In genomic region chr20:12882832-12883506, GRCh38 we compare ENCODE assay signal across 22 cellular contexts.
A peak's percentile ranks its signal among the peaks of the same experiment; 100 is the strongest.
DNase-seq lines count a peak whose midpoint lies in the region; ATAC-seq, FAIRE-seq and TF ChIP-seq lines count a peak whose summit lies in the region.
"Had no signal": no experiment of that assay in that cellular context is flagged by ENCODE, and none has a peak within 500 bp of the region (broad histone marks: within the 10 kb centered on the region; RNA-seq: fewer than 3 reads in every experiment).

No MANE protein-coding gene starts in this region.

- no peaks in the 10 kb centered on the region for H3K79me2 ChIP-seq in astrocyte (ENCODE audit: insufficient read depth, low read length)

- CTCF ChIA-PET in activated CD4-positive, alpha-beta T cell treated with anti-CD3 and anti-CD28 coated beads for 36 hours (lab: Charles Lee), result interaction anchor here (0.6 kb wide), 1 partner anchor 228 kb away, joined by 3 read pairs; no protein-coding TSS in a partner anchor

- no peak overlapping the region for H3K4me2 ChIP-seq in astrocyte (ENCODE audit: low read length)

- H3K9me3 Mint-ChIP-seq in astrocyte (ENCODE audit: unreplicated experiment), result no peaks in the 10 kb centered on the region
- H3K9me3 Mint-ChIP-seq in activated CD4-positive, alpha-beta T cell treated with anti-CD3 and anti-CD28 coated beads for 36 hours (ENCODE audit: low read depth), result no peaks in the 10 kb centered on the region
- H3K9me3 Mint-ChIP-seq: activated CD4-positive, alpha-beta T cell treated with anti-CD3 and anti-CD28 coated beads, Interleukin-2, amount 10 ng/mL, durations not matched to agents 24 days and 14 days; activated naive CD8-positive, alpha-beta T cell treated with anti-CD3 and anti-CD28 coated beads for 36 hours; activated T-cell treated with anti-CD3 and anti-CD28 coated beads, Interleukin-2, amount 50 U/mL, for 24 hours; T-helper 2 cell treated with Interferon-gamma antibody and Interleukin-4, amounts not matched to agents 5 μg/mL and 100 μg/mL, for 36 hours had no signal

- peak in 3 of 4 donors; percentile 54 to 73 (median 69) for ATAC-seq in heart left ventricle
- ATAC-seq in Right ventricle myocardium superior (ENCODE audit: poor library complexity), result no peak
- ATAC-seq in activated CD4-positive, alpha-beta T cell treated with anti-CD3 and anti-CD28 coated beads for 36 hours, result no peak
- ATAC-seq in GM18520 (IDR thresholded peaks at IDR 0.05; ENCODE audit: unreplicated experiment), result no peak
- ATAC-seq: stimulated activated naive B cell treated with anti-CD40 and anti-IgM and Interleukin-4, amounts not matched to agents 10 μg/mL and 1 μg/mL and 100 μg/mL, for 72 hours had no signal

- TF ChIP-seq CTCF in heart left ventricle (IDR thresholded peaks at IDR 0.05), result no peak
- TF ChIP-seq CTCF in astrocyte (IDR thresholded peaks at IDR 0.05; ENCODE audit: insufficient read depth, low read depth, low read length), result no peak

- no peak overlapping the region for H2AFZ ChIP-seq in astrocyte (ENCODE audit: low read depth, low read length)

- H3K9me3 ChIP-seq in heart left ventricle, result no peaks in the 10 kb centered on the region
- no peaks in the 10 kb centered on the region for H3K9me3 ChIP-seq in astrocyte (ENCODE audit: insufficient read depth, low read depth, low read length)
- H3K9me3 ChIP-seq in SJCRH30 (replicated peaks), result no peaks in the 10 kb centered on the region
- H3K9me3 ChIP-seq: spleen, upper lobe of left lung had no signal

- no peak overlapping the region for H3K27ac ChIP-seq in heart left ventricle
- H3K27ac ChIP-seq in astrocyte (ENCODE audit: low read depth, low read length), result no peak overlapping the region
- no peak overlapping the region for H3K27ac ChIP-seq in SJCRH30
- H3K27ac ChIP-seq: spleen, upper lobe of left lung had no signal

- H3K27me3 ChIP-seq in heart left ventricle, result peaks cover 0 to 5% (median 0%) of the 10 kb centered on the region in 9 donors
- H3K27me3 ChIP-seq in astrocyte (ENCODE audit: insufficient read depth, low read length), result peaks cover 2% of the 10 kb centered on the region
- H3K27me3 ChIP-seq in SJCRH30, result no peaks in the 10 kb centered on the region
- H3K27me3 ChIP-seq: spleen, upper lobe of left lung had no signal

- FAIRE-seq in astrocyte (lab: Jason Lieb, UNC), result no peak

- peaks cover 11% of the 10 kb centered on the region for H3K4me1 Mint-ChIP-seq in astrocyte (ENCODE audit: low read depth, unreplicated experiment)
- no peaks in the 10 kb centered on the region for H3K4me1 Mint-ChIP-seq in activated CD4-positive, alpha-beta T cell treated with anti-CD3 and anti-CD28 coated beads for 36 hours
- H3K4me1 Mint-ChIP-seq: activated CD4-positive, alpha-beta T cell treated with anti-CD3 and anti-CD28 coated beads, Interleukin-2, amount 10 ng/mL, durations not matched to agents 24 days and 14 days; activated naive CD8-positive, alpha-beta T cell treated with anti-CD3 and anti-CD28 coated beads for 36 hours; stimulated activated naive B cell treated with anti-CD40 and anti-IgM and Interleukin-4, amounts not matched to agents 10 μg/mL and 1 μg/mL and 100 μg/mL, for 72 hours had no signal

- POLR2A ChIA-PET in activated CD4-positive, alpha-beta T cell treated with anti-CD3 and anti-CD28 coated beads for 36 hours (lab: Charles Lee), result no interaction called here

- no peaks in the 10 kb centered on the region for H3K36me3 Mint-ChIP-seq in astrocyte (ENCODE audit: low read depth, unreplicated experiment)
- H3K36me3 Mint-ChIP-seq in activated CD4-positive, alpha-beta T cell treated with anti-CD3 and anti-CD28 coated beads for 36 hours (ENCODE audit: low read depth), result no peaks in the 10 kb centered on the region
- H3K36me3 Mint-ChIP-seq: activated naive CD8-positive, alpha-beta T cell treated with anti-CD3 and anti-CD28 coated beads for 36 hours; stimulated activated naive B cell treated with anti-CD40 and anti-IgM and Interleukin-4, amounts not matched to agents 10 μg/mL and 1 μg/mL and 100 μg/mL, for 72 hours had no signal

- intact Hi-C loops in heart left ventricle (cut with DNase I), result no loop called here
- intact Hi-C loops in Right ventricle myocardium superior (cut with DNase I), result no loop called here
- intact Hi-C loops in activated CD4-positive, alpha-beta T cell treated with anti-CD3 and anti-CD28 coated beads for 36 hours (cut with DNase I, micrococcal nuclease), result no loop called here

- no peak for TF ChIP-seq POLR2A in heart left ventricle (IDR thresholded peaks at IDR 0.05)

- H3K4me1 ChIP-seq in heart left ventricle (no peaks in the 10 kb centered on the region), astrocyte (ENCODE audit: insufficient read depth, low read length) (no peaks in the 10 kb centered on the region), SJCRH30 (no peaks in the 10 kb centered on the region)
- H3K4me1 ChIP-seq: spleen, upper lobe of left lung had no signal

- no peak overlapping the region for H3K9ac ChIP-seq in astrocyte (ENCODE audit: low read length)

- no peaks in the 10 kb centered on the region for H3K27me3 Mint-ChIP-seq in astrocyte (ENCODE audit: low read depth, unreplicated experiment)
- H3K27me3 Mint-ChIP-seq in activated CD4-positive, alpha-beta T cell treated with anti-CD3 and anti-CD28 coated beads for 36 hours, result peaks cover 11% of the 10 kb centered on the region
- H3K27me3 Mint-ChIP-seq: activated CD4-positive, alpha-beta T cell treated with anti-CD3 and anti-CD28 coated beads, Interleukin-2, amount 10 ng/mL, durations not matched to agents 24 days and 14 days; stimulated activated naive B cell treated with anti-CD40 and anti-IgM and Interleukin-4, amounts not matched to agents 10 μg/mL and 1 μg/mL and 100 μg/mL, for 72 hours had no signal

- no peak overlapping the region for H3K4me3 Mint-ChIP-seq in astrocyte (ENCODE audit: unreplicated experiment)
- H3K4me3 Mint-ChIP-seq in activated CD4-positive, alpha-beta T cell treated with anti-CD3 and anti-CD28 coated beads for 36 hours, result no peak overlapping the region
- H3K4me3 Mint-ChIP-seq: activated CD4-positive, alpha-beta T cell treated with anti-CD3 and anti-CD28 coated beads, Interleukin-2, amount 10 ng/mL, durations not matched to agents 24 days and 14 days; activated naive CD8-positive, alpha-beta T cell treated with anti-CD3 and anti-CD28 coated beads for 36 hours; activated T-cell treated with anti-CD3 and anti-CD28 coated beads, Interleukin-2, amount 50 U/mL, for 24 hours; HFFc6; stimulated activated naive B cell treated with anti-CD40 and anti-IgM and Interleukin-4, amounts not matched to agents 10 μg/mL and 1 μg/mL and 100 μg/mL, for 72 hours; T-helper 2 cell treated with Interferon-gamma antibody and Interleukin-4, amounts not matched to agents 5 μg/mL and 100 μg/mL, for 36 hours had no signal

- no peak overlapping the region for H3K4me3 ChIP-seq in heart left ventricle
- H3K4me3 ChIP-seq in astrocyte (ENCODE audit: insufficient read depth, low read depth, low read length), result no peak overlapping the region
- H3K4me3 ChIP-seq in SJCRH30, result no peak overlapping the region
- H3K4me3 ChIP-seq: spleen, upper lobe of left lung had no signal

- 73 to 88% (median 75%) methylated on average over 1 of the region's 1 CpG for WGBS in heart left ventricle, 4 donors

- DNase-seq in heart left ventricle (no peak), Right ventricle myocardium superior (no peak), astrocyte (ENCODE audit: low read depth) (no peak), foreskin melanocyte (peak; percentile 11), SJCRH30 (no peak)
- no peak for DNase-seq in activated CD4-positive, alpha-beta T cell treated with anti-CD3 and anti-CD28 coated beads for 36 hours
- no peak for DNase-seq in activated CD4-positive, CD25-positive, alpha-beta regulatory T cell treated with anti-CD3 and anti-CD28 coated beads, Interleukin-2, amount 50 U/mL, for 72 hours
- DNase-seq: activated CD4-positive, alpha-beta T cell treated with anti-CD3 and anti-CD28 coated beads, Interleukin-2, amount 10 ng/mL, durations not matched to agents 24 days and 14 days; activated naive CD8-positive, alpha-beta T cell treated with anti-CD3 and anti-CD28 coated beads for 36 hours; activated T-cell treated with anti-CD3 and anti-CD28 coated beads, Interleukin-2, amount 50 U/mL, for 24 hours; Calu3; head of caudate nucleus; HFFc6; KBM-7; NCI-H1436 treated with DMSO at 0.1 percent for 48 hours; NCI-H226; SHP77; spleen; stimulated activated naive B cell treated with anti-CD40 and anti-IgM and Interleukin-4, amounts not matched to agents 10 μg/mL and 1 μg/mL and 100 μg/mL, for 72 hours; upper lobe of left lung had no signal

- no peaks in the 10 kb centered on the region for H4K20me1 ChIP-seq in astrocyte (ENCODE audit: insufficient read depth, low read length)

- H3K27ac Mint-ChIP-seq in astrocyte (ENCODE audit: unreplicated experiment), result peak overlapping the region; percentile 26
- H3K27ac Mint-ChIP-seq in activated CD4-positive, alpha-beta T cell treated with anti-CD3 and anti-CD28 coated beads for 36 hours, result no peak overlapping the region
- H3K27ac Mint-ChIP-seq: activated CD4-positive, alpha-beta T cell treated with anti-CD3 and anti-CD28 coated beads, Interleukin-2, amount 10 ng/mL, durations not matched to agents 24 days and 14 days; activated naive CD8-positive, alpha-beta T cell treated with anti-CD3 and anti-CD28 coated beads for 36 hours; activated T-cell treated with anti-CD3 and anti-CD28 coated beads, Interleukin-2, amount 50 U/mL, for 24 hours; HFFc6; stimulated activated naive B cell treated with anti-CD40 and anti-IgM and Interleukin-4, amounts not matched to agents 10 μg/mL and 1 μg/mL and 100 μg/mL, for 72 hours; T-helper 2 cell treated with Interferon-gamma antibody and Interleukin-4, amounts not matched to agents 5 μg/mL and 100 μg/mL, for 36 hours had no signal

- H3K36me3 ChIP-seq in heart left ventricle, result no peaks in the 10 kb centered on the region
- H3K36me3 ChIP-seq in astrocyte (ENCODE audit: insufficient read depth, low read length), result no peaks in the 10 kb centered on the region
- no peaks in the 10 kb centered on the region for H3K36me3 ChIP-seq in SJCRH30
- H3K36me3 ChIP-seq: spleen, upper lobe of left lung had no signal

Comparison
In these comparisons a context has a peak if more than half of its experiments do, and no peak if none do; other contexts are left out.
1. ATAC-seq: peak in heart left ventricle (3 of 4); none in Right ventricle myocardium superior (single experiment), activated CD4-positive, alpha-beta T cell treated with anti-CD3 and anti-CD28 coated beads for 36 hours (single experiment) and GM18520 (single experiment).